28 cellular contexts compared by ENCODE assay signal in the genomic region with DNA sequence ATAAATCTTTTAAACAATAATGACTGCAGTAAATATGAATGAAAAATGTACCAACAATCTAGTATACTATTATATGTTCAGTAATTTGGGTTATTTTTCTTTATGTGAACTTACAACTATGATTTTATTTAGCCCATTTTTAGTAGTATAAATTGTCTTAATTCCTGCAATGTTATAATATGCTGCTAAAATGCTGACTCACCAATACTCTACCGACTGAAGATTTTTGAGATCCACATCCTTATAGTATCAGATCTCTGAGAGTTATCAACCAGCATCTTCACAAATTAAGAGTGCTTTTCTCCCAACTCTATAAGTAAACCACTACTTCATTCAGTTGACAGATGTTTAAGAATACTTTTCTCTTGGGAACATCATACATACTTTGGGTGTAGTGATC.
"Had no signal": no experiment of that assay in that cellular context is flagged by ENCODE, and none has a peak within 500 bp of the region (broad histone marks: within the 10 kb centered on the region; RNA-seq: fewer than 3 reads in every experiment).

No MANE protein-coding gene starts in this region.

- H3K27me3 Mint-ChIP-seq: activated CD4-positive, alpha-beta memory T cell treated with anti-CD3 and anti-CD28 coated beads for 36 hours; activated CD4-positive, alpha-beta T cell treated with anti-CD3 and anti-CD28 coated beads for 36 hours; activated CD4-positive, alpha-beta T cell treated with anti-CD3 and anti-CD28 coated beads, Interleukin-2, amount 10 ng/mL, durations not matched to agents 24 days and 14 days; activated CD8-positive, alpha-beta memory T cell treated with anti-CD3 and anti-CD28 coated beads, Interleukin-2, amount 10 ng/mL, durations not matched to agents 7 days and 5 days; activated naive CD4-positive, alpha-beta T cell treated with anti-CD3 and anti-CD28 coated beads, Interleukin-2, amount 50 U/mL, for 24 hours had no signal

- DNase-seq: activated CD4-positive, alpha-beta memory T cell treated with anti-CD3 and anti-CD28 coated beads for 36 hours; activated CD4-positive, alpha-beta T cell treated with anti-CD3 and anti-CD28 coated beads for 36 hours; activated CD4-positive, alpha-beta T cell treated with anti-CD3 and anti-CD28 coated beads, Interleukin-2, amount 10 ng/mL, durations not matched to agents 24 days and 14 days; activated CD4-positive, CD25-positive, alpha-beta regulatory T cell; activated CD4-positive, CD25-positive, alpha-beta regulatory T cell treated with anti-CD3 and anti-CD28 coated beads, Interleukin-2, amount 50 U/mL, for 72 hours; activated CD8-positive, alpha-beta memory T cell treated with anti-CD3 and anti-CD28 coated beads, Interleukin-2, amount 10 ng/mL, durations not matched to agents 7 days and 5 days; activated CD8-positive, alpha-beta memory T cell treated with anti-CD3 and anti-CD28 coated beads, Interleukin-2, amount 50 U/mL, for 4 hours; activated CD8-positive, alpha-beta T cell treated with anti-CD3 and anti-CD28 coated beads, Interleukin-2, amount 10 ng/mL, durations not matched to agents 7 days and 5 days; activated effector memory CD4-positive, alpha-beta T cell treated with anti-CD3 and anti-CD28 coated beads, Interleukin-2, amount 50 U/mL, for 16 hours; activated naive CD4-positive, alpha-beta T cell treated with anti-CD3 and anti-CD28 coated beads for 36 hours; activated T-cell treated with anti-CD3 and anti-CD28 coated beads, Interleukin-2, amount 50 U/mL, for 1 hour; activated T-cell treated with anti-CD3 and anti-CD28 coated beads, Interleukin-2, amount 50 U/mL, for 48 hours; amniotic stem cell; anterior cingulate cortex; brain microvascular endothelial cell; colonic mucosa; effector CD8-positive, alpha-beta T cell; foreskin fibroblast; head of caudate nucleus; T-helper 2 cell had no signal

- H3K27ac Mint-ChIP-seq: activated CD4-positive, alpha-beta memory T cell treated with anti-CD3 and anti-CD28 coated beads for 36 hours; activated CD4-positive, alpha-beta T cell treated with anti-CD3 and anti-CD28 coated beads for 36 hours; activated CD4-positive, alpha-beta T cell treated with anti-CD3 and anti-CD28 coated beads, Interleukin-2, amount 10 ng/mL, durations not matched to agents 24 days and 14 days; activated CD8-positive, alpha-beta memory T cell treated with anti-CD3 and anti-CD28 coated beads, Interleukin-2, amount 10 ng/mL, durations not matched to agents 7 days and 5 days; activated CD8-positive, alpha-beta T cell treated with anti-CD3 and anti-CD28 coated beads, Interleukin-2, amount 10 ng/mL, durations not matched to agents 7 days and 5 days; activated naive CD4-positive, alpha-beta T cell treated with anti-CD3 and anti-CD28 coated beads for 36 hours; activated naive CD4-positive, alpha-beta T cell treated with anti-CD3 and anti-CD28 coated beads, Interleukin-2, amount 50 U/mL, for 24 hours; activated T-helper 1 cell treated with anti-CD3 and anti-CD28 coated beads, Interleukin-12 subunit alpha, Interleukin-12 subunit beta, Interleukin-2, Interleukin-4 antibody, amounts not matched to agents 30 ng/mL and 10 ng/mL and 1 ng/mL, durations not matched to agents 14 hours and 24 hours and 36 hours; activated T-helper 2 cell treated with anti-CD3 and anti-CD28 coated beads, Interferon-gamma antibody, Interleukin-2, Interleukin-4, amounts not matched to agents 10 μg/mL and 5 μg/mL and 100 μg/mL, durations not matched to agents 14 hours and 24 hours and 36 hours had no signal

- H3K27ac ChIP-seq: brain microvascular endothelial cell, colonic mucosa, epithelial cell of prostate had no signal

- H3K4me3 ChIP-seq: colonic mucosa had no signal

- H3K4me3 Mint-ChIP-seq: activated CD4-positive, alpha-beta memory T cell treated with anti-CD3 and anti-CD28 coated beads for 36 hours; activated CD4-positive, alpha-beta T cell treated with anti-CD3 and anti-CD28 coated beads for 36 hours; activated CD4-positive, alpha-beta T cell treated with anti-CD3 and anti-CD28 coated beads, Interleukin-2, amount 10 ng/mL, durations not matched to agents 24 days and 14 days; activated CD8-positive, alpha-beta memory T cell treated with anti-CD3 and anti-CD28 coated beads, Interleukin-2, amount 10 ng/mL, durations not matched to agents 7 days and 5 days; activated CD8-positive, alpha-beta T cell treated with anti-CD3 and anti-CD28 coated beads, Interleukin-2, amount 10 ng/mL, durations not matched to agents 7 days and 5 days; activated naive CD4-positive, alpha-beta T cell treated with anti-CD3 and anti-CD28 coated beads for 36 hours; activated naive CD4-positive, alpha-beta T cell treated with anti-CD3 and anti-CD28 coated beads, Interleukin-2, amount 50 U/mL, for 24 hours; activated T-helper 1 cell treated with anti-CD3 and anti-CD28 coated beads, Interleukin-12 subunit alpha, Interleukin-12 subunit beta, Interleukin-2, Interleukin-4 antibody, amounts not matched to agents 30 ng/mL and 10 ng/mL and 1 ng/mL, durations not matched to agents 14 hours and 24 hours and 36 hours had no signal

- H3K9me3 ChIP-seq: colonic mucosa had no signal

- H3K36me3 ChIP-seq: brain microvascular endothelial cell, colonic mucosa had no signal

- H3K27me3 ChIP-seq: brain microvascular endothelial cell, colonic mucosa had no signal

- H3K9me3 Mint-ChIP-seq: activated CD4-positive, alpha-beta memory T cell treated with anti-CD3 and anti-CD28 coated beads for 36 hours; activated CD4-positive, alpha-beta T cell treated with anti-CD3 and anti-CD28 coated beads, Interleukin-2, amount 10 ng/mL, durations not matched to agents 24 days and 14 days; activated naive CD4-positive, alpha-beta T cell treated with anti-CD3 and anti-CD28 coated beads for 36 hours; activated naive CD4-positive, alpha-beta T cell treated with anti-CD3 and anti-CD28 coated beads, Interleukin-2, amount 50 U/mL, for 24 hours; activated T-helper 1 cell treated with anti-CD3 and anti-CD28 coated beads, Interleukin-12 subunit alpha, Interleukin-12 subunit beta, Interleukin-2, Interleukin-4 antibody, amounts not matched to agents 30 ng/mL and 10 ng/mL and 1 ng/mL, durations not matched to agents 14 hours and 24 hours and 36 hours; activated T-helper 2 cell treated with anti-CD3 and anti-CD28 coated beads, Interferon-gamma antibody, Interleukin-2, Interleukin-4, amounts not matched to agents 10 μg/mL and 5 μg/mL and 100 μg/mL, durations not matched to agents 14 hours and 24 hours and 36 hours had no signal

- ATAC-seq: activated CD4-positive, alpha-beta T cell treated with anti-CD3 and anti-CD28 coated beads for 36 hours; activated CD8-positive, alpha-beta memory T cell treated with anti-CD3 and anti-CD28 coated beads, Interleukin-2, amount 10 ng/mL, durations not matched to agents 7 days and 5 days; activated CD8-positive, alpha-beta T cell treated with anti-CD3 and anti-CD28 coated beads, Interleukin-2, amount 10 ng/mL, durations not matched to agents 7 days and 5 days had no signal

- H3K4me1 Mint-ChIP-seq: activated CD8-positive, alpha-beta memory T cell treated with anti-CD3 and anti-CD28 coated beads, Interleukin-2, amount 10 ng/mL, durations not matched to agents 7 days and 5 days had no signal

- FAIRE-seq: astrocyte, bronchial epithelial cell, endometrium, endothelial cell of umbilical vein had no signal

- H3K4me1 ChIP-seq: colonic mucosa had no signal
